15 cellular contexts compared by ENCODE assay signal in genomic region chr12:124184456-124184855, GRCh38.
"Had no signal": no experiment of that assay in that cellular context is flagged by ENCODE, and none has a peak within 500 bp of the region (broad histone marks: within the 10 kb centered on the region; RNA-seq: fewer than 3 reads in every experiment).

No MANE protein-coding gene starts in this region.

- H3K4me3 Mint-ChIP-seq: activated CD4-positive, alpha-beta T cell treated with anti-CD3 and anti-CD28 coated beads for 36 hours; activated CD8-positive, alpha-beta T cell treated with anti-CD3 and anti-CD28 coated beads for 36 hours; activated naive CD4-positive, alpha-beta T cell treated with anti-CD3 and anti-CD28 coated beads for 36 hours; memory B cell; neural crest cell had no signal

- H3K4me1 Mint-ChIP-seq: activated CD4-positive, alpha-beta T cell treated with anti-CD3 and anti-CD28 coated beads for 36 hours had no signal

- DNase-seq: activated CD4-positive, alpha-beta T cell treated with anti-CD3 and anti-CD28 coated beads for 36 hours; activated CD8-positive, alpha-beta memory T cell treated with anti-CD3 and anti-CD28 coated beads, Interleukin-2, amount 50 U/mL, for 4 hours; activated CD8-positive, alpha-beta T cell treated with anti-CD3 and anti-CD28 coated beads for 36 hours; activated naive CD4-positive, alpha-beta T cell treated with anti-CD3 and anti-CD28 coated beads for 36 hours; central memory CD4-positive, alpha-beta T cell; effector CD8-positive, alpha-beta T cell; gastrocnemius medialis; islet precursor cell; left ventricle myocardium inferior; retina; stimulated activated CD4-positive, alpha-beta T cell treated with anti-CD3 and anti-CD28 coated beads, Interleukin-4, amount 100 ng/mL, for 4 hours; stomach; T1000 had no signal

- H3K27me3 Mint-ChIP-seq: activated CD4-positive, alpha-beta T cell treated with anti-CD3 and anti-CD28 coated beads for 36 hours; activated CD8-positive, alpha-beta T cell treated with anti-CD3 and anti-CD28 coated beads for 36 hours had no signal

- H3K9me3 Mint-ChIP-seq: activated CD8-positive, alpha-beta T cell treated with anti-CD3 and anti-CD28 coated beads for 36 hours; activated naive CD4-positive, alpha-beta T cell treated with anti-CD3 and anti-CD28 coated beads for 36 hours; memory B cell; neural crest cell had no signal

- H3K27ac Mint-ChIP-seq: activated CD4-positive, alpha-beta T cell treated with anti-CD3 and anti-CD28 coated beads for 36 hours; activated CD8-positive, alpha-beta T cell treated with anti-CD3 and anti-CD28 coated beads for 36 hours; activated naive CD4-positive, alpha-beta T cell treated with anti-CD3 and anti-CD28 coated beads for 36 hours; memory B cell had no signal

- H3K36me3 Mint-ChIP-seq: memory B cell had no signal
